ENCODE assay signal across 8 cellular contexts in genomic region chr14:23006544-23007419, GRCh38. TPM values are rescaled to one million over a fixed set of nuclear protein-coding genes. Genes with fewer than 3 reads are reported as not detected.
DNase-seq lines count a peak whose midpoint lies in the region; ATAC-seq and TF ChIP-seq lines count a peak whose summit lies in the region.

No MANE protein-coding gene starts in this region.

- intact Hi-C loops in PC-9 (cut with micrococcal nuclease; ENCODE audit: unreplicated experiment) (no loop called here), esophagus muscularis mucosa (cut with DNase I) (no loop called here)

- no peak for TF ChIP-seq EP300 in esophagus muscularis mucosa (IDR thresholded peaks at IDR 0.05)

- peak overlapping the region; percentile 85 for H3K4me3 ChIP-seq in Jurkat, Clone E6-1 (ENCODE audit: low read length)
- H3K4me3 ChIP-seq in PC-9 (peak overlapping the region; percentile 74), esophagus muscularis mucosa (peak overlapping the region; percentile 72 to 87 (median 80))

- H3K27me3 ChIP-seq in PC-9 (ENCODE audit: insufficient read depth, low read depth), result no peaks in the 10 kb centered on the region
- no peaks in the 10 kb centered on the region for H3K27me3 ChIP-seq in esophagus muscularis mucosa

- peak; percentile 88 for ATAC-seq in GM21619 (IDR thresholded peaks at IDR 0.05; ENCODE audit: unreplicated experiment)

- H3K9me3 ChIP-seq in PC-9 (ENCODE audit: insufficient read depth, low read depth) (no peaks in the 10 kb centered on the region), esophagus muscularis mucosa (no peaks in the 10 kb centered on the region)

- peak; percentile 80 for DNase-seq in DMS53 treated with DMSO at 0.1 percent for 48 hours (lab: John Stamatoyannopoulos, UW; ENCODE audit: unreplicated experiment)
- peak; percentile 98 for DNase-seq in Jurkat, Clone E6-1 (ENCODE audit: low read depth, low spot score)
- peak; percentile 86 to 92 for DNase-seq in PC-9
- peak; percentile 97 to 98 for DNase-seq in activated T-cell treated with anti-CD3 and anti-CD28 coated beads, Interleukin-2, amount 50 U/mL, for 48 hours
- peak; percentile 98 for DNase-seq in esophagus muscularis mucosa (ENCODE audit: extremely low spot score)
- peak; percentile 99 for DNase-seq in myocyte (ENCODE audit: low read depth)
- DNase-seq in stimulated activated CD8-positive, alpha-beta memory T cell treated with anti-CD3 and anti-CD28 coated beads, Interleukin-7, amount 100 ng/mL, for 48 hours (ENCODE audit: extremely low read depth in 1 of 2, low read depth in 1 of 2), result peak; percentile 95

- no peaks in the 10 kb centered on the region; the same call in 1 of the 2 replicates for H3K79me2 ChIP-seq in PC-9 (ENCODE audit: low read depth)

- H2AFZ ChIP-seq in PC-9, result peak overlapping the region; percentile 93

- no peaks in the 10 kb centered on the region for H4K20me1 ChIP-seq in PC-9 (ENCODE audit: insufficient read depth)

- TF ChIP-seq POLR2A in esophagus muscularis mucosa (IDR thresholded peaks at IDR 0.05; ENCODE audit: low read depth), result peak; percentile 51

- CTCF ChIA-PET in PC-9 (lab: Charles Lee), result interaction anchor here (0.6 to 1.6 kb wide), 7 partner anchors 12 to 294 kb away, joined by 3 to 21 read pairs (median 3); partner anchors contain the start of gene AJUBA

- POLR2A ChIA-PET in PC-9 (lab: Charles Lee; ENCODE audit: unreplicated experiment), result interaction anchor here (0.5 to 0.7 kb wide), 4 partner anchors 12 to 276 kb away, joined by 3 to 4 read pairs (median 3); partner anchors contain the start of gene PSMB5

- WGBS in esophagus muscularis mucosa, result under 1% methylated on average over 38 of the region's 62 CpGs

- no peak for TF ChIP-seq CTCF in PC-9 (conservative IDR thresholded peaks at IDR 0.05)
- peak in 2 of 3 experiments; percentile 13 to 21 for TF ChIP-seq CTCF in esophagus muscularis mucosa (IDR thresholded peaks at IDR 0.05)

- H3K36me3 ChIP-seq in PC-9 (ENCODE audit: low read depth) (no peaks in the 10 kb centered on the region), esophagus muscularis mucosa (no peaks in the 10 kb centered on the region)

- H3F3A ChIP-seq in PC-9 (ENCODE audit: insufficient read depth, low read depth), result peaks cover 25% of the 10 kb centered on the region; the same call in 1 of the 2 replicates

- H3K27ac ChIP-seq in PC-9 (peak overlapping the region; percentile 74), esophagus muscularis mucosa (replicated peaks in 1 of 4) (peak overlapping the region; percentile 90 to 94 (median 94))

- BruUV-seq in PC-9 (replicated peaks; lab: Mats Ljungman, UMichigan), result TSS peak; percentile 5

- H3K4me1 ChIP-seq in PC-9 (replicated peaks; ENCODE audit: insufficient read depth) (peaks cover 34% of the 10 kb centered on the region), esophagus muscularis mucosa (peaks cover 9 to 41% (median 30%) of the 10 kb centered on the region in 4 donors)

- H3K4me2 ChIP-seq in PC-9, result peak overlapping the region; percentile 93

- no peaks in the 10 kb centered on the region for H3K9me2 ChIP-seq in PC-9 (ENCODE audit: insufficient read depth)

RNA-seq across cellular contexts. Expression of gene C14orf93, which starts 3.2 kb away (rescaled TPM):
- polyA plus RNA-seq in Jurkat, Clone E6-1 (2012; ENCODE audit: insufficient read depth, insufficient read length), result 4.7 TPM
- 13.3 and 13.9 TPM in 2 replicates for total RNA-seq in PC-9 (2021)
- 10 to 100 TPM in 2 of 4 donors, 1 to 10 TPM in 2; 4.6 to 11.2 (median 9.9) TPM for total RNA-seq in esophagus muscularis mucosa
- total RNA-seq in myocyte, result 5.5 and 7.2 TPM in 2 replicates
- 7.4 TPM for polyA plus RNA-seq in myocyte (2012)

RNA-seq across cellular contexts. Expression of gene AJUBA, which starts 24.4 kb away (rescaled TPM):
- polyA plus RNA-seq in Jurkat, Clone E6-1 (2012; ENCODE audit: insufficient read depth, insufficient read length), result 11.6 TPM
- 37.4 and 42.6 TPM in 2 replicates for total RNA-seq in PC-9 (2021)
- 10 to 100 TPM in 3 of 4 donors, 1 to 10 TPM in 1; 7.0 to 32.5 (median 17.9) TPM for total RNA-seq in esophagus muscularis mucosa
- 150 and 178 TPM in 2 replicates for total RNA-seq in myocyte
- 109 TPM for polyA plus RNA-seq in myocyte (2012)

RNA-seq across cellular contexts. Expression of gene PSMB5, which starts 27.9 kb away (rescaled TPM):
- polyA plus RNA-seq in Jurkat, Clone E6-1 (2012; ENCODE audit: insufficient read depth, insufficient read length), result 319 TPM
- total RNA-seq in PC-9 (2021) (122 and 146 TPM in 2 replicates), esophagus muscularis mucosa (100 to 1,000 TPM; 135 to 155 (median 145) TPM), myocyte (250 and 303 TPM in 2 replicates)
- 352 TPM for polyA plus RNA-seq in myocyte (2012)

RNA-seq across cellular contexts. Expression of gene PSMB11, which starts 35.2 kb away (rescaled TPM):
- not detected for polyA plus RNA-seq in Jurkat, Clone E6-1 (2012; ENCODE audit: insufficient read depth, insufficient read length)
- total RNA-seq in PC-9 (2021), result not detected in 2 replicates
- not detected for total RNA-seq in esophagus muscularis mucosa
- total RNA-seq in myocyte, result not detected in 2 replicates
- polyA plus RNA-seq in myocyte (2012), result not detected

RNA-seq across cellular contexts. Expression of gene HAUS4, which starts 49.9 kb away (rescaled TPM):
- polyA plus RNA-seq in Jurkat, Clone E6-1 (2012; ENCODE audit: insufficient read depth, insufficient read length), result 81.6 TPM
- total RNA-seq in PC-9 (2021) (23.1 and 36.0 TPM in 2 replicates), esophagus muscularis mucosa (10 to 100 TPM; 31.7 to 46.8 (median 39.1) TPM), myocyte (17.4 and 21.2 TPM in 2 replicates)
- polyA plus RNA-seq in myocyte (2012), result 17.0 TPM

Comparison
In these comparisons a context has a peak if more than half of its experiments do, and no peak if none do; other contexts are left out.
1. Peak in every context shown above with its lines: DNase-seq, ATAC-seq, H3K4me3 ChIP-seq and H3K27ac ChIP-seq.